ENCODE assay signal across 9 cellular contexts in genomic region chr16:3158498-3159314, GRCh38. TPM values are rescaled to one million over a fixed set of nuclear protein-coding genes. Genes with fewer than 3 reads are reported as not detected.
A peak's percentile ranks its signal among the peaks of the same experiment; 100 is the strongest.
DNase-seq lines count a peak whose midpoint lies in the region; ATAC-seq and TF ChIP-seq lines count a peak whose summit lies in the region.
"Had no signal": no experiment of that assay in that cellular context is flagged by ENCODE, and none has a peak within 500 bp of the region (broad histone marks: within the 10 kb centered on the region; RNA-seq: fewer than 3 reads in every experiment).

No MANE protein-coding gene starts in this region.

- H3K36me3 Mint-ChIP-seq in activated naive CD8-positive, alpha-beta T cell, result no peaks in the 10 kb centered on the region
- H3K36me3 Mint-ChIP-seq in type B pancreatic cell, result no peaks in the 10 kb centered on the region

- H3K9me2 ChIP-seq in Karpas-422 (replicated peaks; ENCODE audit: insufficient read depth, low read length), result no peaks in the 10 kb centered on the region

- H3K27me3 ChIP-seq in BJ (ENCODE audit: control insufficient read depth, insufficient read depth, low read length) (no peaks in the 10 kb centered on the region), Karpas-422 (ENCODE audit: low read length) (no peaks in the 10 kb centered on the region), parathyroid adenoma (ENCODE audit: control insufficient read depth, insufficient read depth, low read length) (no peaks in the 10 kb centered on the region)

- H3K4me3 Mint-ChIP-seq in activated naive CD8-positive, alpha-beta T cell, result peak overlapping the region; percentile 87
- H3K4me3 Mint-ChIP-seq in type B pancreatic cell, result peak overlapping the region; percentile 92

- H3K36me3 ChIP-seq in BJ (ENCODE audit: control insufficient read depth, insufficient read depth, low read length) (no peaks in the 10 kb centered on the region), Karpas-422 (ENCODE audit: insufficient read depth, low read length) (no peaks in the 10 kb centered on the region), parathyroid adenoma (ENCODE audit: control insufficient read depth, insufficient read depth, low read length) (no peaks in the 10 kb centered on the region)

- H3K27ac ChIP-seq in Karpas-422 (ENCODE audit: low read length) (no peak overlapping the region), parathyroid adenoma (peak overlapping the region; percentile 71)

- no peaks in the 10 kb centered on the region for H3K9me3 Mint-ChIP-seq in activated naive CD8-positive, alpha-beta T cell (ENCODE audit: low read depth)
- H3K9me3 Mint-ChIP-seq in type B pancreatic cell, result no peaks in the 10 kb centered on the region

- DNase-seq in BJ (ENCODE audit: low read depth), result no peak
- peak; percentile 91 for DNase-seq in Karpas-422
- DNase-seq in SKM-1 treated with dmso at 0.1 percent for 144 hours (lab: John Stamatoyannopoulos, UW; ENCODE audit: unreplicated experiment), result peak; percentile 80
- peak; percentile 87 for DNase-seq in Right ventricle myocardium inferior (ENCODE audit: missing footprints)
- peak; percentile 88 for DNase-seq in type B pancreatic cell (ENCODE audit: extremely low spot score, unreplicated experiment)

- CTCF ChIA-PET in BJ (lab: Yijun Ruan, JAX), result interaction anchor here (1.0 to 2.9 kb wide), 7 partner anchors 7 to 127 kb away, joined by 3 to 10 read pairs (median 6); no protein-coding TSS in a partner anchor

- POLR2A ChIA-PET in BJ (lab: Charles Lee), result interaction anchor here (0.6 kb wide), 5 partner anchors 24 to 1467 kb away, joined by 3 to 7 read pairs (median 4); no protein-coding TSS in a partner anchor

- peak overlapping the region; percentile 94 for H2AFZ ChIP-seq in Karpas-422 (ENCODE audit: low read length)
- H2AFZ ChIP-seq in parathyroid adenoma, result peak overlapping the region; percentile 91

- H3K79me2 ChIP-seq in Karpas-422 (ENCODE audit: low read length) (no peaks in the 10 kb centered on the region), parathyroid adenoma (no peaks in the 10 kb centered on the region)

- H3K27ac Mint-ChIP-seq in activated naive CD8-positive, alpha-beta T cell, result peak overlapping the region; percentile 86
- peak overlapping the region; percentile 95 for H3K27ac Mint-ChIP-seq in type B pancreatic cell

- peaks cover 16% of the 10 kb centered on the region for H3K4me1 ChIP-seq in Karpas-422 (ENCODE audit: low read length)
- H3K4me1 ChIP-seq in parathyroid adenoma, result no peaks in the 10 kb centered on the region

- H3K4me3 ChIP-seq in BJ (ENCODE audit: low read depth, low read length), result peak overlapping the region; percentile 60
- H3K4me3 ChIP-seq in Karpas-422 (ENCODE audit: low read length), result peak overlapping the region; percentile 78
- H3K4me3 ChIP-seq in parathyroid adenoma (ENCODE audit: low read depth, low read length), result peak overlapping the region; percentile 90

- H3K27me3 Mint-ChIP-seq in activated naive CD8-positive, alpha-beta T cell, result no peaks in the 10 kb centered on the region
- peaks cover 21% of the 10 kb centered on the region for H3K27me3 Mint-ChIP-seq in type B pancreatic cell

- H3K4me2 ChIP-seq in Karpas-422 (ENCODE audit: low read depth, low read length, poor library complexity, severe bottlenecking) (peak overlapping the region; percentile 81), parathyroid adenoma (ENCODE audit: low read length) (peak overlapping the region; percentile 86)

- intact Hi-C loops in Right ventricle myocardium inferior (cut with DNase I), result loop anchor here (2.0 kb wide), 1 partner anchor 24 kb away; the partner anchor contains the start of gene ZNF213

- TF ChIP-seq CTCF in BJ (IDR thresholded peaks at IDR 0.05; ENCODE audit: insufficient read depth, low read depth, low read length) (no peak), parathyroid adenoma (IDR thresholded peaks at IDR 0.05) (no peak), type B pancreatic cell (conservative IDR thresholded peaks at IDR 0.05) (no peak)

- ATAC-seq in GM19452 (IDR thresholded peaks at IDR 0.05; ENCODE audit: unreplicated experiment), result peak; percentile 50
- peak; percentile 90 for ATAC-seq in Right ventricle myocardium inferior

- peak overlapping the region; percentile 73 for H3K9ac ChIP-seq in Karpas-422 (ENCODE audit: low read length)
- peak overlapping the region; percentile 29 for H3K9ac ChIP-seq in parathyroid adenoma

- H3K4me1 Mint-ChIP-seq in activated naive CD8-positive, alpha-beta T cell (ENCODE audit: low read depth), result peaks cover 24% of the 10 kb centered on the region
- peaks cover 14% of the 10 kb centered on the region for H3K4me1 Mint-ChIP-seq in type B pancreatic cell (ENCODE audit: unreplicated experiment)

- H3K9me3 ChIP-seq in Karpas-422 (ENCODE audit: low read length) (no peaks in the 10 kb centered on the region), parathyroid adenoma (ENCODE audit: control insufficient read depth, low read length) (no peaks in the 10 kb centered on the region)

- no peaks in the 10 kb centered on the region for H4K20me1 ChIP-seq in Karpas-422 (ENCODE audit: insufficient read depth, low read depth, low read length)

RNA-seq across cellular contexts. Expression of gene ZNF213, which starts 23.9 kb away (rescaled TPM):
- 0.63 and 0.77 TPM in 2 replicates for polyA plus RNA-seq in BJ (2011; rRNA removed)
- 1.2 and 2.0 TPM in 2 replicates for polyA minus RNA-seq in BJ (2011; rRNA and poly(A)+ RNA removed)
- 2.0 and 8.0 TPM in 2 replicates for total RNA-seq in Karpas-422 (2014; rRNA removed; shearing (Covaris generic); ENCODE audit: low replicate concordance)
- total RNA-seq in Right ventricle myocardium inferior (6.2 TPM), type B pancreatic cell (ENCODE audit: low replicate concordance) (11.6 and 13.3 TPM in 2 replicates)

RNA-seq across cellular contexts. Expression of gene OR1F1, which starts 29.3 kb away (rescaled TPM):
- polyA plus RNA-seq in BJ (2011; rRNA removed), result 0.33 and 0.64 TPM in 2 replicates
- polyA minus RNA-seq in BJ (2011; rRNA and poly(A)+ RNA removed), result 0.33 TPM in 1 of 2 replicates, not detected in the other
- not detected in 2 replicates for total RNA-seq in Karpas-422 (2014; rRNA removed; shearing (Covaris generic); ENCODE audit: low replicate concordance)
- total RNA-seq in Right ventricle myocardium inferior (not detected), type B pancreatic cell (ENCODE audit: low replicate concordance) (0.34 TPM in 1 of 2 replicates, not detected in the other)
- total RNA-seq: T-helper 2 cell treated with Interferon-gamma antibody and Interleukin-4, amounts not matched to agents 100 ng/mL and 5 ng/mL, for 36 hours had no signal

RNA-seq across cellular contexts. Expression of gene ZNF205, which starts 46.3 kb away (rescaled TPM):
- polyA plus RNA-seq in BJ (2011; rRNA removed), result 4.2 and 9.0 TPM in 2 replicates
- polyA minus RNA-seq in BJ (2011; rRNA and poly(A)+ RNA removed), result 3.0 and 5.6 TPM in 2 replicates
- not detected in 2 replicates for total RNA-seq in Karpas-422 (2014; rRNA removed; shearing (Covaris generic); ENCODE audit: low replicate concordance)
- 7.4 TPM for total RNA-seq in Right ventricle myocardium inferior
- 15.0 and 18.2 TPM in 2 replicates for total RNA-seq in type B pancreatic cell (ENCODE audit: low replicate concordance)

RNA-seq across cellular contexts. Expression of gene ZSCAN10, which starts 59.6 kb away (rescaled TPM):
- not detected in 2 replicates for polyA plus RNA-seq in BJ (2011; rRNA removed)
- polyA minus RNA-seq in BJ (2011; rRNA and poly(A)+ RNA removed), result not detected in 2 replicates
- not detected in 2 replicates for total RNA-seq in Karpas-422 (2014; rRNA removed; shearing (Covaris generic); ENCODE audit: low replicate concordance)
- total RNA-seq in Right ventricle myocardium inferior, result not detected
- total RNA-seq in type B pancreatic cell (ENCODE audit: low replicate concordance), result not detected in 2 replicates
